13 cellular contexts compared by ENCODE assay signal in genomic region chr12:52964556-52965336, GRCh38. TPM values are rescaled to one million over a fixed set of nuclear protein-coding genes. Genes with fewer than 3 reads are reported as not detected.
DNase-seq lines count a peak whose midpoint lies in the region; TF ChIP-seq lines count a peak whose summit lies in the region.
"Had no signal": no experiment of that assay in that cellular context is flagged by ENCODE, and none has a peak within 500 bp of the region (broad histone marks: within the 10 kb centered on the region; RNA-seq: fewer than 3 reads in every experiment).

No MANE protein-coding gene starts in this region.

- H3K4me3 Mint-ChIP-seq in Caco-2 (ENCODE audit: unreplicated experiment) = no peak overlapping the region
- peak overlapping the region; percentile 8 for H3K4me3 Mint-ChIP-seq in neural progenitor cell
- no peak overlapping the region for H3K4me3 Mint-ChIP-seq in activated naive CD8-positive, alpha-beta T cell treated with anti-CD3 and anti-CD28 coated beads for 36 hours
- H3K4me3 Mint-ChIP-seq: activated CD4-positive, alpha-beta T cell treated with anti-CD3 and anti-CD28 coated beads for 36 hours; activated T-helper 17 cell treated with anti-CD3 and anti-CD28 coated beads, Interleukin-2, amount 50 U/mL, for 72 hours had no signal

- DNase-seq in Caco-2 (peak in 1 of 2 experiments; percentile 52), SK-N-MC (ENCODE audit: low read depth, low spot score) (no peak), fibroblast of villous mesenchyme (ENCODE audit: low read depth) (peak; percentile 68), neural progenitor cell (ENCODE audit: low spot score) (peak; percentile 57), NCI-H748 treated with DMSO at 0.1 percent for 48 hours (lab: John Stamatoyannopoulos, UW) (no peak), NOMO-1 (lab: John Stamatoyannopoulos, UW; ENCODE audit: unreplicated experiment in 2 of 2) (no peak), NCI-H1694 treated with DMSO at 0.1 percent for 48 hours (lab: John Stamatoyannopoulos, UW) (no peak)
- DNase-seq in activated naive CD8-positive, alpha-beta T cell treated with anti-CD3 and anti-CD28 coated beads for 36 hours = no peak
- DNase-seq: NCI-H1417 treated with DMSO at 0.1 percent for 48 hours, NCI-H82, SW 1271 had no signal

- no peaks in the 10 kb centered on the region for H3K79me2 ChIP-seq in neural progenitor cell (ENCODE audit: low read depth)

- no peak for TF ChIP-seq CTCF in Caco-2 (IDR thresholded peaks at IDR 0.05; ENCODE audit: insufficient read depth in 1 of 2, low read depth in 1 of 2, low read length in 1 of 2, severe bottlenecking in 1 of 2, unreplicated experiment in 1 of 2)
- TF ChIP-seq CTCF in fibroblast of villous mesenchyme (IDR thresholded peaks at IDR 0.05; ENCODE audit: insufficient read depth, low read depth, low read length) = no peak
- TF ChIP-seq CTCF in neural progenitor cell (IDR thresholded peaks at IDR 0.05) = no peak

- H4K20me1 ChIP-seq in neural progenitor cell (ENCODE audit: low read depth) = no peaks in the 10 kb centered on the region

- intact Hi-C loops in Caco-2 (cut with micrococcal nuclease; ENCODE audit: unreplicated experiment) = no loop called here

- no peaks in the 10 kb centered on the region for H3K9me3 Mint-ChIP-seq in Caco-2 (ENCODE audit: unreplicated experiment)
- H3K9me3 Mint-ChIP-seq in neural progenitor cell = no peaks in the 10 kb centered on the region
- H3K9me3 Mint-ChIP-seq in activated naive CD8-positive, alpha-beta T cell treated with anti-CD3 and anti-CD28 coated beads for 36 hours = no peaks in the 10 kb centered on the region
- H3K9me3 Mint-ChIP-seq: activated T-helper 17 cell treated with anti-CD3 and anti-CD28 coated beads, Interleukin-2, amount 50 U/mL, for 72 hours had no signal

- H3K4me1 ChIP-seq in Caco-2 = peaks cover 34% of the 10 kb centered on the region
- H3K4me1 ChIP-seq in neural progenitor cell = peaks cover 17% of the 10 kb centered on the region

- H3K9ac ChIP-seq in SK-N-MC (ENCODE audit: insufficient read length) (no peak overlapping the region), neural progenitor cell (no peak overlapping the region)

- no peaks in the 10 kb centered on the region for H3K9me3 ChIP-seq in Caco-2
- no peaks in the 10 kb centered on the region for H3K9me3 ChIP-seq in SK-N-MC (ENCODE audit: low read depth, low read length)
- H3K9me3 ChIP-seq in neural progenitor cell (ENCODE audit: low read depth) = no peaks in the 10 kb centered on the region

- H3K4me1 Mint-ChIP-seq in Caco-2 (ENCODE audit: low read depth, unreplicated experiment) = peaks cover 34% of the 10 kb centered on the region
- peaks cover 6% of the 10 kb centered on the region for H3K4me1 Mint-ChIP-seq in neural progenitor cell
- no peaks in the 10 kb centered on the region for H3K4me1 Mint-ChIP-seq in activated naive CD8-positive, alpha-beta T cell treated with anti-CD3 and anti-CD28 coated beads for 36 hours
- H3K4me1 Mint-ChIP-seq: activated CD4-positive, alpha-beta T cell treated with anti-CD3 and anti-CD28 coated beads for 36 hours; activated T-helper 17 cell treated with anti-CD3 and anti-CD28 coated beads, Interleukin-2, amount 50 U/mL, for 72 hours had no signal

- POLR2A ChIA-PET in Caco-2 (lab: Charles Lee) = interaction anchor here (1.2 kb wide), 1 partner anchor 57 kb away, joined by 3 read pairs; no protein-coding TSS in a partner anchor

- H3K4me3 ChIP-seq in Caco-2 (ENCODE audit: low read depth, low read length) (no peak overlapping the region), SK-N-MC (no peak overlapping the region), fibroblast of villous mesenchyme (ENCODE audit: low read depth, low read length) (peak overlapping the region; percentile 55), neural progenitor cell (peak overlapping the region; percentile 34)

- BruUV-seq in Caco-2 (replicated peaks; lab: Mats Ljungman, UMichigan) = no TSS peak

- peak overlapping the region; percentile 35 for H3K27ac Mint-ChIP-seq in Caco-2 (ENCODE audit: unreplicated experiment)
- no peak overlapping the region for H3K27ac Mint-ChIP-seq in neural progenitor cell
- H3K27ac Mint-ChIP-seq in activated naive CD8-positive, alpha-beta T cell treated with anti-CD3 and anti-CD28 coated beads for 36 hours = no peak overlapping the region
- H3K27ac Mint-ChIP-seq: activated CD4-positive, alpha-beta T cell treated with anti-CD3 and anti-CD28 coated beads for 36 hours; activated T-helper 17 cell treated with anti-CD3 and anti-CD28 coated beads, Interleukin-2, amount 50 U/mL, for 72 hours had no signal

- H3K36me3 ChIP-seq in Caco-2 (ENCODE audit: control insufficient read depth, insufficient read depth, low read length) (no peaks in the 10 kb centered on the region), SK-N-MC (ENCODE audit: insufficient read depth, low read length) (no peaks in the 10 kb centered on the region), neural progenitor cell (no peaks in the 10 kb centered on the region)

- H3K27me3 ChIP-seq in Caco-2 (replicated peaks; ENCODE audit: control insufficient read depth, insufficient read depth, low read length) (no peaks in the 10 kb centered on the region), neural progenitor cell (peaks cover 11% of the 10 kb centered on the region)

- peaks cover 37% of the 10 kb centered on the region for H3F3A ChIP-seq in neural progenitor cell (ENCODE audit: low read depth)

- peak overlapping the region; percentile 86 for H2AFZ ChIP-seq in neural progenitor cell (replicated peaks)

- peak overlapping the region; percentile 83 for H3K4me2 ChIP-seq in neural progenitor cell

- CTCF ChIA-PET in Caco-2 (lab: Charles Lee) = interaction anchor here (0.8 kb wide), 1 partner anchor 60 kb away, joined by 3 read pairs; the partner anchor contains the start of gene KRT8

- H3K27me3 Mint-ChIP-seq in Caco-2 (ENCODE audit: insufficient read depth, unreplicated experiment) (no peaks in the 10 kb centered on the region), neural progenitor cell (ENCODE audit: insufficient read depth, low read depth) (peaks cover 16% of the 10 kb centered on the region)
- H3K27me3 Mint-ChIP-seq in activated naive CD8-positive, alpha-beta T cell treated with anti-CD3 and anti-CD28 coated beads for 36 hours = peaks cover 11% of the 10 kb centered on the region

- peaks cover 48% of the 10 kb centered on the region for H3K36me3 Mint-ChIP-seq in Caco-2 (ENCODE audit: insufficient read depth, unreplicated experiment)
- H3K36me3 Mint-ChIP-seq in neural progenitor cell = no peaks in the 10 kb centered on the region
- H3K36me3 Mint-ChIP-seq in activated naive CD8-positive, alpha-beta T cell treated with anti-CD3 and anti-CD28 coated beads for 36 hours = no peaks in the 10 kb centered on the region

- H3K27ac ChIP-seq in SK-N-MC (peak overlapping the region; percentile 57; the same call in 1 of the 2 replicates), neural progenitor cell (no peak overlapping the region)

RNA-seq across cellular contexts. Expression of gene KRT18, which starts 15.8 kb away (rescaled TPM):
- total RNA-seq in Caco-2 (2022) (2,564 and 2,674 TPM in 2 replicates), fibroblast of villous mesenchyme (989 and 1,804 TPM in 2 replicates), neural progenitor cell (ENCODE audit: low replicate concordance) (69.3 and 100 TPM in 2 replicates)
- total RNA-seq in activated naive CD8-positive, alpha-beta T cell treated with anti-CD3 and anti-CD28 coated beads for 36 hours = 1 to 10 TPM; 7.3 to 7.6 TPM

RNA-seq across cellular contexts. Expression of gene EIF4B, which starts 41.5 kb away (rescaled TPM):
- total RNA-seq in Caco-2 (2022) = 445 and 452 TPM in 2 replicates
- total RNA-seq in fibroblast of villous mesenchyme = 838 and 849 TPM in 2 replicates
- total RNA-seq in neural progenitor cell (ENCODE audit: low replicate concordance) = 774 and 833 TPM in 2 replicates
- total RNA-seq in activated naive CD8-positive, alpha-beta T cell treated with anti-CD3 and anti-CD28 coated beads for 36 hours = 100 to 1,000 TPM; 704 to 720 TPM

RNA-seq across cellular contexts. Expression of gene KRT8, which starts 59.9 kb away (rescaled TPM):
- total RNA-seq in Caco-2 (2022) = 3,707 and 3,725 TPM in 2 replicates
- 57.0 and 74.7 TPM in 2 replicates for total RNA-seq in fibroblast of villous mesenchyme
- 168 and 184 TPM in 2 replicates for total RNA-seq in neural progenitor cell (ENCODE audit: low replicate concordance)
- under 1 TPM; 0.48 to 0.62 TPM for total RNA-seq in activated naive CD8-positive, alpha-beta T cell treated with anti-CD3 and anti-CD28 coated beads for 36 hours

Comparison
In these comparisons a context has a peak if more than half of its experiments do, and no peak if none do; other contexts are left out.
1. DNase-seq: peak in fibroblast of villous mesenchyme (single experiment) and neural progenitor cell (single experiment); none in SK-N-MC (single experiment), NCI-H748 treated with DMSO at 0.1 percent for 48 hours (single experiment), NOMO-1 (0 of 2), activated naive CD8-positive, alpha-beta T cell treated with anti-CD3 and anti-CD28 coated beads for 36 hours (single experiment) and NCI-H1694 treated with DMSO at 0.1 percent for 48 hours (single experiment).
2. H3K4me3 ChIP-seq: peak in fibroblast of villous mesenchyme (single experiment) and neural progenitor cell (single experiment); none in Caco-2 (single experiment) and SK-N-MC (single experiment).
3. RNA of gene KRT8, which starts 59.9 kb away (total RNA-seq): 3,707 to 3,725 TPM in Caco-2, 168 to 184 TPM in neural progenitor cell and 57.0 to 74.7 TPM in fibroblast of villous mesenchyme; 0.48 to 0.62 TPM in activated naive CD8-positive, alpha-beta T cell treated with anti-CD3 and anti-CD28 coated beads for 36 hours; every median in the first group is over 10 times any median in the second.